Comparison of ENCODE assay signal across 29 cellular contexts in the genomic region with DNA sequence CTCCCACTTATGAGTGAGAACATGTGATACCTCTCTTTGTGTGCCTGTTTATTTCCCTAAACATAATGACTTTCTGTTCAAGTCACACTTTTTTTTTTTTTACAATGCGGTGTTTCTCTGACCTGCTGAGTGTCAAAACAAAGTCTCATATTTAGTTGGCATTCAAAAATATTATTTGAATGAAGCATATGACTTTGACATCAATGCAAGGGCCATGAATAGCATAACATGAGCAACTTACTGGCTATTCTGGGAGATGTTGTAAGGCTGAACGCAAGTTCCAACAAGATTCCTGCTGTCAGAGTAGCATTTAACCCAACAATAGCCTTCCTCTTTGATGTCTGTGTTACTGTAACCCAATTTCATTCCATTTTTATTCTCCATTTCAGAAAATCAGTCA. TPM values are rescaled to one million over a fixed set of nuclear protein-coding genes. Genes with fewer than 3 reads are reported as not detected.
"Had no signal": no experiment of that assay in that cellular context is flagged by ENCODE, and none has a peak within 500 bp of the region (broad histone marks: within the 10 kb centered on the region; RNA-seq: fewer than 3 reads in every experiment).

No MANE protein-coding gene starts in this region.

- ATAC-seq: activated naive CD4-positive, alpha-beta T cell treated with anti-CD3 and anti-CD28 coated beads, Interleukin-2, amount 50 U/mL, for 72 hours; activated T-cell treated with anti-CD3 and anti-CD28 coated beads, Interleukin-2, amount 50 U/mL, for 4 hours; Panc1; T-cell had no signal

- DNase-seq: activated CD4-positive, alpha-beta memory T cell treated with anti-CD3 and anti-CD28 coated beads for 36 hours; activated CD4-positive, alpha-beta T cell treated with anti-CD3 and anti-CD28 coated beads, Interleukin-2, amount 10 ng/mL, durations not matched to agents 7 days and 5 days; activated CD4-positive, CD25-positive, alpha-beta regulatory T cell; activated CD8-positive, alpha-beta memory T cell treated with anti-CD3 and anti-CD28 coated beads for 24 hours; activated effector memory CD4-positive, alpha-beta T cell treated with anti-CD3 and anti-CD28 coated beads, Interleukin-2, amount 50 U/mL, for 16 hours; activated naive CD4-positive, alpha-beta T cell treated with Interleukin-2 at 50 U/mL for 16 hours; activated T-cell treated with anti-CD3 and anti-CD28 coated beads, Interleukin-2, amount 50 U/mL, for 4 hours; amygdala; caudate nucleus; MM.1S; NCI-H1105; NCI-H1436; NCI-H1694 treated with DMSO at 0.1 percent for 48 hours; NCI-H2029 treated with DMSO at 0.1 percent for 48 hours; NCI-H345; NCI-H510A treated with DMSO at 0.1 percent for 48 hours; NCI-H69; NK-92 treated with Interleukin-12 subunit alpha and Interleukin-12 subunit beta, amount 100 ng/mL, for 24 hours; OCI-M1; RPMI8226; SIG-M5; T-cell; T-helper 2 cell; T1000 had no signal

- H3K27ac ChIP-seq: SK-N-MC, VCaP had no signal

RNA-seq across cellular contexts. Expression of a gene that starts 2.0 kb away (rescaled TPM):
- total RNA-seq: activated CD4-positive, alpha-beta memory T cell treated with anti-CD3 and anti-CD28 coated beads for 36 hours; activated CD4-positive, alpha-beta T cell treated with anti-CD3 and anti-CD28 coated beads, Interleukin-2, amount 10 ng/mL, durations not matched to agents 7 days and 5 days; activated naive CD4-positive, alpha-beta T cell treated with anti-CD3 and anti-CD28 coated beads, Interleukin-2, amount 50 U/mL, for 72 hours; activated T-cell treated with anti-CD3 and anti-CD28 coated beads, Interleukin-2, amount 50 U/mL, for 4 hours; astrocyte; T-cell had no signal

RNA-seq across cellular contexts. Expression of a gene that starts 5.1 kb away (rescaled TPM):
- total RNA-seq: activated CD4-positive, alpha-beta memory T cell treated with anti-CD3 and anti-CD28 coated beads for 36 hours; activated CD4-positive, alpha-beta T cell treated with anti-CD3 and anti-CD28 coated beads, Interleukin-2, amount 10 ng/mL, durations not matched to agents 7 days and 5 days; activated naive CD4-positive, alpha-beta T cell treated with anti-CD3 and anti-CD28 coated beads, Interleukin-2, amount 50 U/mL, for 72 hours; activated T-cell treated with anti-CD3 and anti-CD28 coated beads, Interleukin-2, amount 50 U/mL, for 4 hours; astrocyte; T-cell had no signal

RNA-seq across cellular contexts. Expression of a gene that starts 9.7 kb away (rescaled TPM):
- total RNA-seq: activated CD4-positive, alpha-beta memory T cell treated with anti-CD3 and anti-CD28 coated beads for 36 hours; activated CD4-positive, alpha-beta T cell treated with anti-CD3 and anti-CD28 coated beads, Interleukin-2, amount 10 ng/mL, durations not matched to agents 7 days and 5 days; activated naive CD4-positive, alpha-beta T cell treated with anti-CD3 and anti-CD28 coated beads, Interleukin-2, amount 50 U/mL, for 72 hours; activated T-cell treated with anti-CD3 and anti-CD28 coated beads, Interleukin-2, amount 50 U/mL, for 4 hours; astrocyte; T-cell had no signal

RNA-seq across cellular contexts. Expression of a gene that starts 14.8 kb away (rescaled TPM):
- total RNA-seq: activated CD4-positive, alpha-beta memory T cell treated with anti-CD3 and anti-CD28 coated beads for 36 hours; activated CD4-positive, alpha-beta T cell treated with anti-CD3 and anti-CD28 coated beads, Interleukin-2, amount 10 ng/mL, durations not matched to agents 7 days and 5 days; activated naive CD4-positive, alpha-beta T cell treated with anti-CD3 and anti-CD28 coated beads, Interleukin-2, amount 50 U/mL, for 72 hours; activated T-cell treated with anti-CD3 and anti-CD28 coated beads, Interleukin-2, amount 50 U/mL, for 4 hours; astrocyte; T-cell had no signal

RNA-seq across cellular contexts. Expression of a gene that starts 19.8 kb away (rescaled TPM):
- total RNA-seq: activated CD4-positive, alpha-beta memory T cell treated with anti-CD3 and anti-CD28 coated beads for 36 hours; activated CD4-positive, alpha-beta T cell treated with anti-CD3 and anti-CD28 coated beads, Interleukin-2, amount 10 ng/mL, durations not matched to agents 7 days and 5 days; activated naive CD4-positive, alpha-beta T cell treated with anti-CD3 and anti-CD28 coated beads, Interleukin-2, amount 50 U/mL, for 72 hours; activated T-cell treated with anti-CD3 and anti-CD28 coated beads, Interleukin-2, amount 50 U/mL, for 4 hours; astrocyte; T-cell had no signal
